ENCODE assay signal across 1 cellular context in the genomic region with DNA sequence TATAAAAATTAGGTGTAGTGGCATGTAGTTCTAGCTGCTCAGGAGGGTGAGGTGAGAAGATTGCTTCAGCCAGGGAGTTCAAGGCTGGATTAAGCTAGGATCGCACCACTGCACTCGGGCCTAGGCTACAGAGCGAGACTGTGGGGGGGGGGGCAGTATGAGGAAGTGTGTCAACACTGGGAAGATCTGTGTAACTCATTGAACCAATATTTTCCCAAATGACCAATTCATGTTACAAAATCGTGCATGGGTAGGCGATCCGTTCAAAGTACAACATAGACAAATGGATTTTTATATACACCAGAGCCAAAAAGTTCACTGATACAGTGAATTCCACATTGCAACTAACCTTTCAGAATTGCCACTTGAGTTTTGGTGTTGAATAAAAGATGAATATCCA.
TF ChIP-seq lines count a peak whose summit lies in the region.

No MANE protein-coding gene starts in this region.

TF ChIP-seq in HepG2, 621 proteins besides CTCF, POLR2A, EP300 and RAD21 (continued from another document and continues in another):
- TF ChIP-seq, protein P1, sequence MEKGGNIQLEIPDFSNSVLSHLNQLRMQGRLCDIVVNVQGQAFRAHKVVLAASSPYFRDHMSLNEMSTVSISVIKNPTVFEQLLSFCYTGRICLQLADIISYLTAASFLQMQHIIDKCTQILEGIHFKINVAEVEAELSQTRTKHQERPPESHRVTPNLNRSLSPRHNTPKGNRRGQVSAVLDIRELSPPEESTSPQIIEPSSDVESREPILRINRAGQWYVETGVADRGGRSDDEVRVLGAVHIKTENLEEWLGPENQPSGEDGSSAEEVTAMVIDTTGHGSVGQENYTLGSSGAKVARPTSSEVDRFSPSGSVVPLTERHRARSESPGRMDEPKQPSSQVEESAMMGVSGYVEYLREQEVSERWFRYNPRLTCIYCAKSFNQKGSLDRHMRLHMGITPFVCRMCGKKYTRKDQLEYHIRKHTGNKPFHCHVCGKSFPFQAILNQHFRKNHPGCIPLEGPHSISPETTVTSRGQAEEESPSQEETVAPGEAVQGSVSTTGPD (CRISPR knock-in tag; IDR thresholded peaks at IDR 0.05) = no peak
- TF ChIP-seq ZNF564 (CRISPR knock-in tag; IDR thresholded peaks at IDR 0.05) (no peak), SP5 (CRISPR knock-in tag; IDR thresholded peaks at IDR 0.05; ENCODE audit: borderline replicate concordance, low read depth) (no peak), MYC (CRISPR knock-in tag; IDR thresholded peaks at IDR 0.05; ENCODE audit: borderline replicate concordance) (no peak), ZNF816 (CRISPR knock-in tag; IDR thresholded peaks at IDR 0.05; ENCODE audit: borderline replicate concordance) (no peak), CREM (IDR thresholded peaks at IDR 0.05) (peak; percentile 49; the same call in 1 of the 2 replicates), CREM (CRISPR knock-in tag; IDR thresholded peaks at IDR 0.05) (no peak), ZNF138 (CRISPR knock-in tag; IDR thresholded peaks at IDR 0.05; ENCODE audit: low read depth) (no peak), SRSF1 (optimal IDR thresholded peaks at IDR 0.05; ENCODE audit: low read depth, low read length) (no peak), ZKSCAN1 (IDR thresholded peaks at IDR 0.05; ENCODE audit: low read length) (peak; percentile 58; the same call in 1 of the 2 replicates), TAF1 (CRISPR knock-in tag; IDR thresholded peaks at IDR 0.05) (no peak), KDM3A (CRISPR knock-in tag; IDR thresholded peaks at IDR 0.05; ENCODE audit: low read depth) (0 out of 2 replicates have a peak, but pooled peaks have one; percentile 41), ZNF121 (CRISPR knock-in tag; IDR thresholded peaks at IDR 0.05) (no peak), CHD4 (IDR thresholded peaks at IDR 0.05; ENCODE audit: borderline replicate concordance, low read length) (0 out of 2 replicates have a peak, but pooled peaks have one; percentile 41), MAF1 (CRISPR knock-in tag; IDR thresholded peaks at IDR 0.05; ENCODE audit: borderline replicate concordance) (no peak), NR2C2 (CRISPR knock-in tag; IDR thresholded peaks at IDR 0.05; ENCODE audit: borderline replicate concordance) (peak; percentile 76), ZNF383 (CRISPR knock-in tag; IDR thresholded peaks at IDR 0.05; ENCODE audit: borderline replicate concordance) (no peak), ZSCAN30 (CRISPR knock-in tag; IDR thresholded peaks at IDR 0.05) (no peak), ZNF12 (CRISPR knock-in tag; IDR thresholded peaks at IDR 0.05) (0 out of 2 replicates have a peak, but pooled peaks have one; percentile 9), ZBTB7A (CRISPR knock-in tag; IDR thresholded peaks at IDR 0.05) (no peak), SRSF4 (IDR thresholded peaks at IDR 0.05; ENCODE audit: low read depth, low read length, poor library complexity, severe bottlenecking) (no peak), ISX (CRISPR knock-in tag; conservative IDR thresholded peaks at IDR 0.05) (no peak), ASH2L (IDR thresholded peaks at IDR 0.05; ENCODE audit: insufficient read length, low read depth, low read length) (peak; percentile 70), SALL1 (CRISPR knock-in tag; IDR thresholded peaks at IDR 0.05) (peak; percentile 98), RBFOX2 (IDR thresholded peaks at IDR 0.05; ENCODE audit: low read depth, low read length) (0 out of 2 replicates have a peak, but pooled peaks have one; percentile 21), ERF (CRISPR knock-in tag; IDR thresholded peaks at IDR 0.05) (0 out of 2 replicates have a peak, but pooled peaks have one; percentile 27), SAP130 (CRISPR knock-in tag; IDR thresholded peaks at IDR 0.05; ENCODE audit: low read depth) (peak; percentile 80), ISL2 (CRISPR knock-in tag; IDR thresholded peaks at IDR 0.05) (0 out of 2 replicates have a peak, but pooled peaks have one; percentile 22), ZNF317 (CRISPR knock-in tag; IDR thresholded peaks at IDR 0.05) (peak; percentile 64; the same call in 1 of the 2 replicates), HMG20B (CRISPR knock-in tag; conservative IDR thresholded peaks at IDR 0.05) (no peak; the same call in 1 of the 2 replicates), FOXK2 (IDR thresholded peaks at IDR 0.05) (peak; percentile 69; the same call in 1 of the 2 replicates), MEF2D (CRISPR knock-in tag; IDR thresholded peaks at IDR 0.05) (no peak), MED8 (CRISPR knock-in tag; IDR thresholded peaks at IDR 0.05; ENCODE audit: insufficient replicate concordance) (no peak)
- TF ChIP-seq, protein P2, sequence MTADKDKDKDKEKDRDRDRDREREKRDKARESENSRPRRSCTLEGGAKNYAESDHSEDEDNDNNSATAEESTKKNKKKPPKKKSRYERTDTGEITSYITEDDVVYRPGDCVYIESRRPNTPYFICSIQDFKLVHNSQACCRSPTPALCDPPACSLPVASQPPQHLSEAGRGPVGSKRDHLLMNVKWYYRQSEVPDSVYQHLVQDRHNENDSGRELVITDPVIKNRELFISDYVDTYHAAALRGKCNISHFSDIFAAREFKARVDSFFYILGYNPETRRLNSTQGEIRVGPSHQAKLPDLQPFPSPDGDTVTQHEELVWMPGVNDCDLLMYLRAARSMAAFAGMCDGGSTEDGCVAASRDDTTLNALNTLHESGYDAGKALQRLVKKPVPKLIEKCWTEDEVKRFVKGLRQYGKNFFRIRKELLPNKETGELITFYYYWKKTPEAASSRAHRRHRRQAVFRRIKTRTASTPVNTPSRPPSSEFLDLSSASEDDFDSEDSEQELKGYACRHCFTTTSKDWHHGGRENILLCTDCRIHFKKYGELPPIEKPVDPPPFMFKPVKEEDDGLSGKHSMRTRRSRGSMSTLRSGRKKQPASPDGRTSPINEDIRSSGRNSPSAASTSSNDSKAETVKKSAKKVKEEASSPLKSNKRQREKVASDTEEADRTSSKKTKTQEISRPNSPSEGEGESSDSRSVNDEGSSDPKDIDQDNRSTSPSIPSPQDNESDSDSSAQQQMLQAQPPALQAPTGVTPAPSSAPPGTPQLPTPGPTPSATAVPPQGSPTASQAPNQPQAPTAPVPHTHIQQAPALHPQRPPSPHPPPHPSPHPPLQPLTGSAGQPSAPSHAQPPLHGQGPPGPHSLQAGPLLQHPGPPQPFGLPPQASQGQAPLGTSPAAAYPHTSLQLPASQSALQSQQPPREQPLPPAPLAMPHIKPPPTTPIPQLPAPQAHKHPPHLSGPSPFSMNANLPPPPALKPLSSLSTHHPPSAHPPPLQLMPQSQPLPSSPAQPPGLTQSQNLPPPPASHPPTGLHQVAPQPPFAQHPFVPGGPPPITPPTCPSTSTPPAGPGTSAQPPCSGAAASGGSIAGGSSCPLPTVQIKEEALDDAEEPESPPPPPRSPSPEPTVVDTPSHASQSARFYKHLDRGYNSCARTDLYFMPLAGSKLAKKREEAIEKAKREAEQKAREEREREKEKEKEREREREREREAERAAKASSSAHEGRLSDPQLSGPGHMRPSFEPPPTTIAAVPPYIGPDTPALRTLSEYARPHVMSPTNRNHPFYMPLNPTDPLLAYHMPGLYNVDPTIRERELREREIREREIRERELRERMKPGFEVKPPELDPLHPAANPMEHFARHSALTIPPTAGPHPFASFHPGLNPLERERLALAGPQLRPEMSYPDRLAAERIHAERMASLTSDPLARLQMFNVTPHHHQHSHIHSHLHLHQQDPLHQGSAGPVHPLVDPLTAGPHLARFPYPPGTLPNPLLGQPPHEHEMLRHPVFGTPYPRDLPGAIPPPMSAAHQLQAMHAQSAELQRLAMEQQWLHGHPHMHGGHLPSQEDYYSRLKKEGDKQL (CRISPR knock-in tag; IDR thresholded peaks at IDR 0.05; ENCODE audit: low read depth) = 0 out of 2 replicates have a peak, but pooled peaks have one; percentile 23
- TF ChIP-seq, protein P3, sequence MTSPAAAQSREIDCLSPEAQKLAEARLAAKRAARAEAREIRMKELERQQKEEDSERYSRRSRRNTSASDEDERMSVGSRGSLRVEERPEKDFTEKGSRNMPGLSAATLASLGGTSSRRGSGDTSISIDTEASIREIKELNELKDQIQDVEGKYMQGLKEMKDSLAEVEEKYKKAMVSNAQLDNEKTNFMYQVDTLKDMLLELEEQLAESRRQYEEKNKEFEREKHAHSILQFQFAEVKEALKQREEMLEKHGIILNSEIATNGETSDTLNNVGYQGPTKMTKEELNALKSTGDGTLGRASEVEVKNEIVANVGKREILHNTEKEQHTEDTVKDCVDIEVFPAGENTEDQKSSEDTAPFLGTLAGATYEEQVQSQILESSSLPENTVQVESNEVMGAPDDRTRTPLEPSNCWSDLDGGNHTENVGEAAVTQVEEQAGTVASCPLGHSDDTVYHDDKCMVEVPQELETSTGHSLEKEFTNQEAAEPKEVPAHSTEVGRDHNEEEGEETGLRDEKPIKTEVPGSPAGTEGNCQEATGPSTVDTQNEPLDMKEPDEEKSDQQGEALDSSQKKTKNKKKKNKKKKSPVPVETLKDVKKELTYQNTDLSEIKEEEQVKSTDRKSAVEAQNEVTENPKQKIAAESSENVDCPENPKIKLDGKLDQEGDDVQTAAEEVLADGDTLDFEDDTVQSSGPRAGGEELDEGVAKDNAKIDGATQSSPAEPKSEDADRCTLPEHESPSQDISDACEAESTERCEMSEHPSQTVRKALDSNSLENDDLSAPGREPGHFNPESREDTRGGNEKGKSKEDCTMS (CRISPR knock-in tag; conservative IDR thresholded peaks at IDR 0.05) = no peak
- TF ChIP-seq, protein P4, sequence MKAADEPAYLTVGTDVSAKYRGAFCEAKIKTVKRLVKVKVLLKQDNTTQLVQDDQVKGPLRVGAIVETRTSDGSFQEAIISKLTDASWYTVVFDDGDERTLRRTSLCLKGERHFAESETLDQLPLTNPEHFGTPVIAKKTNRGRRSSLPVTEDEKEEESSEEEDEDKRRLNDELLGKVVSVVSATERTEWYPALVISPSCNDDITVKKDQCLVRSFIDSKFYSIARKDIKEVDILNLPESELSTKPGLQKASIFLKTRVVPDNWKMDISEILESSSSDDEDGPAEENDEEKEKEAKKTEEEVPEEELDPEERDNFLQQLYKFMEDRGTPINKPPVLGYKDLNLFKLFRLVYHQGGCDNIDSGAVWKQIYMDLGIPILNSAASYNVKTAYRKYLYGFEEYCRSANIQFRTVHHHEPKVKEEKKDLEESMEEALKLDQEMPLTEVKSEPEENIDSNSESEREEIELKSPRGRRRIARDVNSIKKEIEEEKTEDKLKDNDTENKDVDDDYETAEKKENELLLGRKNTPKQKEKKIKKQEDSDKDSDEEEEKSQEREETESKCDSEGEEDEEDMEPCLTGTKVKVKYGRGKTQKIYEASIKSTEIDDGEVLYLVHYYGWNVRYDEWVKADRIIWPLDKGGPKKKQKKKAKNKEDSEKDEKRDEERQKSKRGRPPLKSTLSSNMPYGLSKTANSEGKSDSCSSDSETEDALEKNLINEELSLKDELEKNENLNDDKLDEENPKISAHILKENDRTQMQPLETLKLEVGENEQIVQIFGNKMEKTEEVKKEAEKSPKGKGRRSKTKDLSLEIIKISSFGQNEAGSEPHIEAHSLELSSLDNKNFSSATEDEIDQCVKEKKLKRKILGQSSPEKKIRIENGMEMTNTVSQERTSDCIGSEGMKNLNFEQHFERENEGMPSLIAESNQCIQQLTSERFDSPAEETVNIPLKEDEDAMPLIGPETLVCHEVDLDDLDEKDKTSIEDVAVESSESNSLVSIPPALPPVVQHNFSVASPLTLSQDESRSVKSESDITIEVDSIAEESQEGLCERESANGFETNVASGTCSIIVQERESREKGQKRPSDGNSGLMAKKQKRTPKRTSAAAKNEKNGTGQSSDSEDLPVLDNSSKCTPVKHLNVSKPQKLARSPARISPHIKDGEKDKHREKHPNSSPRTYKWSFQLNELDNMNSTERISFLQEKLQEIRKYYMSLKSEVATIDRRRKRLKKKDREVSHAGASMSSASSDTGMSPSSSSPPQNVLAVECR (CRISPR knock-in tag; IDR thresholded peaks at IDR 0.05; ENCODE audit: borderline replicate concordance) = peak; percentile 26; the same call in 1 of the 2 replicates
- TF ChIP-seq, protein P5, sequence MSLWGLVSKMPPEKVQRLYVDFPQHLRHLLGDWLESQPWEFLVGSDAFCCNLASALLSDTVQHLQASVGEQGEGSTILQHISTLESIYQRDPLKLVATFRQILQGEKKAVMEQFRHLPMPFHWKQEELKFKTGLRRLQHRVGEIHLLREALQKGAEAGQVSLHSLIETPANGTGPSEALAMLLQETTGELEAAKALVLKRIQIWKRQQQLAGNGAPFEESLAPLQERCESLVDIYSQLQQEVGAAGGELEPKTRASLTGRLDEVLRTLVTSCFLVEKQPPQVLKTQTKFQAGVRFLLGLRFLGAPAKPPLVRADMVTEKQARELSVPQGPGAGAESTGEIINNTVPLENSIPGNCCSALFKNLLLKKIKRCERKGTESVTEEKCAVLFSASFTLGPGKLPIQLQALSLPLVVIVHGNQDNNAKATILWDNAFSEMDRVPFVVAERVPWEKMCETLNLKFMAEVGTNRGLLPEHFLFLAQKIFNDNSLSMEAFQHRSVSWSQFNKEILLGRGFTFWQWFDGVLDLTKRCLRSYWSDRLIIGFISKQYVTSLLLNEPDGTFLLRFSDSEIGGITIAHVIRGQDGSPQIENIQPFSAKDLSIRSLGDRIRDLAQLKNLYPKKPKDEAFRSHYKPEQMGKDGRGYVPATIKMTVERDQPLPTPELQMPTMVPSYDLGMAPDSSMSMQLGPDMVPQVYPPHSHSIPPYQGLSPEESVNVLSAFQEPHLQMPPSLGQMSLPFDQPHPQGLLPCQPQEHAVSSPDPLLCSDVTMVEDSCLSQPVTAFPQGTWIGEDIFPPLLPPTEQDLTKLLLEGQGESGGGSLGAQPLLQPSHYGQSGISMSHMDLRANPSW (CRISPR knock-in tag; IDR thresholded peaks at IDR 0.05; ENCODE audit: borderline replicate concordance) = no peak
- TF ChIP-seq, protein P6, sequence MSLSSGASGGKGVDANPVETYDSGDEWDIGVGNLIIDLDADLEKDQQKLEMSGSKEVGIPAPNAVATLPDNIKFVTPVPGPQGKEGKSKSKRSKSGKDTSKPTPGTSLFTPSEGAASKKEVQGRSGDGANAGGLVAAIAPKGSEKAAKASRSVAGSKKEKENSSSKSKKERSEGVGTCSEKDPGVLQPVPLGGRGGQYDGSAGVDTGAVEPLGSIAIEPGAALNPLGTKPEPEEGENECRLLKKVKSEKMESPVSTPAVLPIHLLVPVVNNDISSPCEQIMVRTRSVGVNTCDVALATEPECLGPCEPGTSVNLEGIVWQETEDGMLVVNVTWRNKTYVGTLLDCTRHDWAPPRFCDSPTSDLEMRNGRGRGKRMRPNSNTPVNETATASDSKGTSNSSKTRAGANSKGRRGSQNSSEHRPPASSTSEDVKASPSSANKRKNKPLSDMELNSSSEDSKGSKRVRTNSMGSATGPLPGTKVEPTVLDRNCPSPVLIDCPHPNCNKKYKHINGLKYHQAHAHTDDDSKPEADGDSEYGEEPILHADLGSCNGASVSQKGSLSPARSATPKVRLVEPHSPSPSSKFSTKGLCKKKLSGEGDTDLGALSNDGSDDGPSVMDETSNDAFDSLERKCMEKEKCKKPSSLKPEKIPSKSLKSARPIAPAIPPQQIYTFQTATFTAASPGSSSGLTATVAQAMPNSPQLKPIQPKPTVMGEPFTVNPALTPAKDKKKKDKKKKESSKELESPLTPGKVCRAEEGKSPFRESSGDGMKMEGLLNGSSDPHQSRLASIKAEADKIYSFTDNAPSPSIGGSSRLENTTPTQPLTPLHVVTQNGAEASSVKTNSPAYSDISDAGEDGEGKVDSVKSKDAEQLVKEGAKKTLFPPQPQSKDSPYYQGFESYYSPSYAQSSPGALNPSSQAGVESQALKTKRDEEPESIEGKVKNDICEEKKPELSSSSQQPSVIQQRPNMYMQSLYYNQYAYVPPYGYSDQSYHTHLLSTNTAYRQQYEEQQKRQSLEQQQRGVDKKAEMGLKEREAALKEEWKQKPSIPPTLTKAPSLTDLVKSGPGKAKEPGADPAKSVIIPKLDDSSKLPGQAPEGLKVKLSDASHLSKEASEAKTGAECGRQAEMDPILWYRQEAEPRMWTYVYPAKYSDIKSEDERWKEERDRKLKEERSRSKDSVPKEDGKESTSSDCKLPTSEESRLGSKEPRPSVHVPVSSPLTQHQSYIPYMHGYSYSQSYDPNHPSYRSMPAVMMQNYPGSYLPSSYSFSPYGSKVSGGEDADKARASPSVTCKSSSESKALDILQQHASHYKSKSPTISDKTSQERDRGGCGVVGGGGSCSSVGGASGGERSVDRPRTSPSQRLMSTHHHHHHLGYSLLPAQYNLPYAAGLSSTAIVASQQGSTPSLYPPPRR (CRISPR knock-in tag; IDR thresholded peaks at IDR 0.05; ENCODE audit: borderline replicate concordance) = peak; percentile 83
